In genomic region chr6:106315765-106316375, GRCh38 we compare ENCODE assay signal across 11 cellular contexts. TPM values are rescaled to one million over a fixed set of nuclear protein-coding genes. Genes with fewer than 3 reads are reported as not detected.
A peak's percentile ranks its signal among the peaks of the same experiment; 100 is the strongest.
DNase-seq lines count a peak whose midpoint lies in the region; ATAC-seq lines count a peak whose summit lies in the region.
"Had no signal": no experiment of that assay in that cellular context is flagged by ENCODE, and none has a peak within 500 bp of the region (broad histone marks: within the 10 kb centered on the region; RNA-seq: fewer than 3 reads in every experiment).

No MANE protein-coding gene starts in this region.

- H3K4me3 Mint-ChIP-seq in stimulated activated naive CD8-positive, alpha-beta T cell treated with anti-CD3 and anti-CD28 coated beads, Interleukin-15, amount 100 ng/mL, for 72 hours: peak overlapping the region in 1 of 2 donors; percentile 67
- peak overlapping the region; percentile 18 for H3K4me3 Mint-ChIP-seq in activated CD4-positive, alpha-beta memory T cell treated with anti-CD3 and anti-CD28 coated beads, Interleukin-2, amount 10 ng/mL, durations not matched to agents 7 days and 5 days

- ATAC-seq in stimulated activated naive CD8-positive, alpha-beta T cell treated with anti-CD3 and anti-CD28 coated beads, Interleukin-15, amount 100 ng/mL, for 72 hours: peak; percentile 67
- no peak for ATAC-seq in stimulated activated naive CD8-positive, alpha-beta T cell treated with anti-CD3 and anti-CD28 coated beads, Interleukin-15, Interleukin-2, amounts not matched to agents 100 U/mL and 50 U/mL, for 24 hours
- ATAC-seq in HG02623 (IDR thresholded peaks at IDR 0.05; ENCODE audit: unreplicated experiment) (no peak), GM18861 (IDR thresholded peaks at IDR 0.05; ENCODE audit: unreplicated experiment) (no peak), GM21367 (IDR thresholded peaks at IDR 0.05; ENCODE audit: unreplicated experiment) (no peak), HG03095 (IDR thresholded peaks at IDR 0.05; ENCODE audit: unreplicated experiment) (no peak)

- peaks cover 52% of the 10 kb centered on the region for H3K36me3 Mint-ChIP-seq in activated CD4-positive, alpha-beta memory T cell treated with anti-CD3 and anti-CD28 coated beads, Interleukin-2, amount 10 ng/mL, durations not matched to agents 7 days and 5 days (ENCODE audit: low read depth)

- POLR2A ChIA-PET in activated CD4-positive, alpha-beta memory T cell treated with anti-CD3 and anti-CD28 coated beads, Interleukin-2, amount 10 ng/mL, durations not matched to agents 7 days and 5 days (lab: Charles Lee): interaction anchor here (2.8 kb wide), 1 partner anchor 10 kb away, joined by 14 read pairs; the partner anchor contains the start of gene ATG5

- CTCF ChIA-PET in activated CD4-positive, alpha-beta memory T cell treated with anti-CD3 and anti-CD28 coated beads, Interleukin-2, amount 10 ng/mL, durations not matched to agents 7 days and 5 days (lab: Charles Lee): no interaction called here

- no peaks in the 10 kb centered on the region for H3K27me3 Mint-ChIP-seq in stimulated activated naive CD8-positive, alpha-beta T cell treated with anti-CD3 and anti-CD28 coated beads, Interleukin-15, amount 100 ng/mL, for 72 hours
- H3K27me3 Mint-ChIP-seq in activated CD4-positive, alpha-beta memory T cell treated with anti-CD3 and anti-CD28 coated beads, Interleukin-2, amount 10 ng/mL, durations not matched to agents 7 days and 5 days: no peaks in the 10 kb centered on the region

- H3K4me1 Mint-ChIP-seq in stimulated activated naive CD8-positive, alpha-beta T cell treated with anti-CD3 and anti-CD28 coated beads, Interleukin-15, amount 100 ng/mL, for 72 hours: peaks cover 52% of the 10 kb centered on the region
- H3K4me1 Mint-ChIP-seq in activated CD4-positive, alpha-beta memory T cell treated with anti-CD3 and anti-CD28 coated beads, Interleukin-2, amount 10 ng/mL, durations not matched to agents 7 days and 5 days: peaks cover 57% of the 10 kb centered on the region

- no peak overlapping the region for H3K27ac Mint-ChIP-seq in stimulated activated naive CD8-positive, alpha-beta T cell treated with anti-CD3 and anti-CD28 coated beads, Interleukin-15, amount 100 ng/mL, for 72 hours
- H3K27ac Mint-ChIP-seq in activated CD4-positive, alpha-beta memory T cell treated with anti-CD3 and anti-CD28 coated beads, Interleukin-2, amount 10 ng/mL, durations not matched to agents 7 days and 5 days: peak overlapping the region; percentile 24

- no peak for DNase-seq in stimulated activated naive CD8-positive, alpha-beta T cell treated with anti-CD3 and anti-CD28 coated beads, Interleukin-15, amount 100 ng/mL, for 72 hours
- DNase-seq in stimulated activated naive CD8-positive, alpha-beta T cell treated with anti-CD3 and anti-CD28 coated beads, Interleukin-15, Interleukin-2, amounts not matched to agents 100 U/mL and 50 U/mL, for 24 hours: no peak
- DNase-seq in NCI-H2029 treated with DMSO at 0.1 percent for 48 hours (lab: John Stamatoyannopoulos, UW): peak; percentile 75
- no peak for DNase-seq in activated CD4-positive, alpha-beta memory T cell treated with anti-CD3 and anti-CD28 coated beads, Interleukin-2, amount 10 ng/mL, durations not matched to agents 7 days and 5 days
- DNase-seq: cerebellar nuclear complex; NCI-H524; stimulated activated CD4-positive, alpha-beta T cell treated with anti-CD3 and anti-CD28 coated beads, Interleukin-2, amount 100 ng/mL, for 24 hours had no signal

- no peaks in the 10 kb centered on the region for H3K9me3 Mint-ChIP-seq in stimulated activated naive CD8-positive, alpha-beta T cell treated with anti-CD3 and anti-CD28 coated beads, Interleukin-15, amount 100 ng/mL, for 72 hours
- no peaks in the 10 kb centered on the region for H3K9me3 Mint-ChIP-seq in activated CD4-positive, alpha-beta memory T cell treated with anti-CD3 and anti-CD28 coated beads, Interleukin-2, amount 10 ng/mL, durations not matched to agents 7 days and 5 days

RNA-seq across cellular contexts. Expression of gene ATG5, which starts 9.7 kb away (rescaled TPM):
- 10 to 100 TPM; 35.4 to 35.6 TPM for total RNA-seq in activated CD4-positive, alpha-beta memory T cell treated with anti-CD3 and anti-CD28 coated beads, Interleukin-2, amount 10 ng/mL, durations not matched to agents 7 days and 5 days

RNA-seq across cellular contexts. Expression of gene CRYBG1, which starts 44.6 kb away (rescaled TPM):
- total RNA-seq in activated CD4-positive, alpha-beta memory T cell treated with anti-CD3 and anti-CD28 coated beads, Interleukin-2, amount 10 ng/mL, durations not matched to agents 7 days and 5 days: 10 to 100 TPM; 59.2 TPM
